In genomic region chr6:167937948-167938911, GRCh38 we compare ENCODE assay signal across 14 cellular contexts. TPM values are rescaled to one million over a fixed set of nuclear protein-coding genes. Genes with fewer than 3 reads are reported as not detected.
DNase-seq lines count a peak whose midpoint lies in the region; ATAC-seq, FAIRE-seq and TF ChIP-seq lines count a peak whose summit lies in the region.
"Had no signal": no experiment of that assay in that cellular context is flagged by ENCODE, and none has a peak within 500 bp of the region (broad histone marks: within the 10 kb centered on the region; RNA-seq: fewer than 3 reads in every experiment).

No MANE protein-coding gene starts in this region.

- H3K36me3 ChIP-seq in HepG2 (replicated peaks in 1 of 2; ENCODE audit: control insufficient read depth in 1 of 2, insufficient read depth in 2 of 2, low read length in 2 of 2) (peaks cover 19 to 53% of the 10 kb centered on the region in 2 experiments), right lobe of liver (peaks cover 0 to 10% (median 2%) of the 10 kb centered on the region in 4 donors), A673 (ENCODE audit: insufficient read depth, low read length, poor library complexity, severe bottlenecking) (peaks cover under 1% of the 10 kb centered on the region)

- H3K27ac Mint-ChIP-seq in WTC11: peak overlapping the region; percentile 86
- H3K27ac Mint-ChIP-seq: activated naive CD8-positive, alpha-beta T cell treated with anti-CD3 and anti-CD28 coated beads, Interleukin-2, amount 10 ng/mL, durations not matched to agents 7 days and 5 days had no signal

- no TSS peak for BruUV-seq in HepG2 (replicated peaks; lab: Mats Ljungman, UMichigan)
- no TSS peak for BruUV-seq in A673 (replicated peaks; lab: Mats Ljungman, UMichigan)

- 96% methylated on average over 5 of the region's 5 CpGs for WGBS in HepG2 (ENCODE audit: low lambda C conversion rate)
- 63% methylated on average over 5 of the region's 5 CpGs for WGBS in right lobe of liver (ENCODE audit: insufficient coverage, low coverage, low lambda C conversion rate, missing lambda C conversion rate)

- TF ChIP-seq POLR2A in HepG2 (IDR thresholded peaks at IDR 0.05; ENCODE audit: insufficient read depth in 1 of 2, low read depth in 2 of 2, low read length in 2 of 2) (no peak), right lobe of liver (IDR thresholded peaks at IDR 0.05) (no peak)

- H3K4me2 ChIP-seq in HepG2 (ENCODE audit: low read depth, low read length): no peak overlapping the region

- POLR2A ChIA-PET in HepG2 (lab: Yijun Ruan, JAX) (interaction anchor here (1.2 kb wide), 1 partner anchor 26 kb away, joined by 3 read pairs; no protein-coding TSS in a partner anchor), WTC11 (lab: Charles Lee) (interaction anchor here (0.6 kb wide), 1 partner anchor 33 kb away, joined by 3 read pairs; no protein-coding TSS in a partner anchor), A673 (lab: Charles Lee; ENCODE audit: low non-redundant PET) (no interaction called here)

- intact Hi-C loops in HepG2 (cut with micrococcal nuclease; ENCODE audit: unreplicated experiment): no loop called here
- intact Hi-C loops in right lobe of liver (cut with DNase I): no loop called here
- intact Hi-C loops in A673 (cut with micrococcal nuclease; ENCODE audit: unreplicated experiment): no loop called here

- no peaks in the 10 kb centered on the region for H3K9me3 Mint-ChIP-seq in WTC11
- H3K9me3 Mint-ChIP-seq: activated naive CD8-positive, alpha-beta T cell treated with anti-CD3 and anti-CD28 coated beads, Interleukin-2, amount 10 ng/mL, durations not matched to agents 7 days and 5 days had no signal

- H3K4me3 Mint-ChIP-seq in WTC11: no peak overlapping the region
- H3K4me3 Mint-ChIP-seq: activated naive CD8-positive, alpha-beta T cell treated with anti-CD3 and anti-CD28 coated beads, Interleukin-2, amount 10 ng/mL, durations not matched to agents 7 days and 5 days had no signal

- ATAC-seq in HepG2 (no peak), right lobe of liver (no peak), WTC11 (peak; percentile 67)

- no peaks in the 10 kb centered on the region for H3K9me3 ChIP-seq in HepG2 (ENCODE audit: low read length)
- no peaks in the 10 kb centered on the region for H3K9me3 ChIP-seq in right lobe of liver
- H3K9me3 ChIP-seq in A673 (ENCODE audit: low read depth, low read length, poor library complexity, severe bottlenecking): no peaks in the 10 kb centered on the region
- H3K9me3 ChIP-seq: sigmoid colon, tibial artery had no signal

- CTCF ChIA-PET in HepG2 (lab: Yijun Ruan, JAX; ENCODE audit: low intra/inter-chr PET ratio, low total read pairs) (no interaction called here), WTC11 (lab: Charles Lee) (no interaction called here), A673 (lab: Charles Lee) (no interaction called here)

- H2AFZ ChIP-seq in HepG2 (ENCODE audit: low read length): no peak overlapping the region

- H3K4me3 ChIP-seq in HepG2 (replicated peaks in 1 of 3; ENCODE audit: insufficient read depth in 1 of 3, low read depth in 2 of 3, low read length in 3 of 3) (no peak overlapping the region), right lobe of liver (no peak overlapping the region), A673 (ENCODE audit: low read depth, low read length, poor library complexity, severe bottlenecking) (no peak overlapping the region)
- H3K4me3 ChIP-seq: sigmoid colon, tibial artery had no signal

- no peak for TF ChIP-seq CTCF in HepG2 (CRISPR knock-in tag; IDR thresholded peaks at IDR 0.05)
- no peak for TF ChIP-seq CTCF in right lobe of liver (IDR thresholded peaks at IDR 0.05)
- no peak for TF ChIP-seq CTCF in WTC11 (IDR thresholded peaks at IDR 0.05)
- TF ChIP-seq CTCF in A673 (conservative IDR thresholded peaks at IDR 0.05; ENCODE audit: low read depth, low read length): no peak

- H3K27me3 ChIP-seq in HepG2 (ENCODE audit: control insufficient read depth in 1 of 2, insufficient read depth in 2 of 2, low read length in 2 of 2) (no peaks in the 10 kb centered on the region), right lobe of liver (no peaks in the 10 kb centered on the region), A673 (replicated peaks; ENCODE audit: insufficient read depth, low read depth, low read length, poor library complexity) (no peaks in the 10 kb centered on the region)
- H3K27me3 ChIP-seq: sigmoid colon, tibial artery had no signal

- TF ChIP-seq RAD21 in HepG2 (CRISPR knock-in tag; IDR thresholded peaks at IDR 0.05): no peak

- DNase-seq in HepG2 (ENCODE audit: low spot score) (no peak), right lobe of liver (no peak), WTC11 (ENCODE audit: low spot score) (no peak), kidney tubule cell (ENCODE audit: low spot score) (peak; percentile 95), A673 (ENCODE audit: low spot score) (no peak), D341Med (ENCODE audit: low spot score) (no peak), T-helper 9 cell (no peak)
- no peak for DNase-seq in stimulated activated CD4-positive, alpha-beta T cell treated with anti-CD3 and anti-CD28 coated beads, Interleukin-1b, Interleukin-23, amount 100 ng/mL, for 48 hours
- DNase-seq: activated naive CD8-positive, alpha-beta T cell treated with anti-CD3 and anti-CD28 coated beads, Interleukin-2, amount 10 ng/mL, durations not matched to agents 7 days and 5 days; cortex of kidney; NCI-H1694; sigmoid colon; tibial artery had no signal

- H3K36me3 Mint-ChIP-seq in WTC11: peaks cover 8% of the 10 kb centered on the region

- H4K20me1 ChIP-seq in HepG2 (ENCODE audit: insufficient read depth, low read length): no peaks in the 10 kb centered on the region

- peaks cover 22% of the 10 kb centered on the region for H3K79me2 ChIP-seq in HepG2 (ENCODE audit: insufficient read depth, low read length)

- H3K27ac ChIP-seq in HepG2 (ENCODE audit: extremely low read length, insufficient read depth, low read length) (no peak overlapping the region), right lobe of liver (no peak overlapping the region), A673 (ENCODE audit: low read depth, low read length, poor library complexity, severe bottlenecking) (no peak overlapping the region)
- H3K27ac ChIP-seq: sigmoid colon, tibial artery had no signal

- peaks cover 8% of the 10 kb centered on the region for H3K4me1 Mint-ChIP-seq in WTC11

- H3K9ac ChIP-seq in HepG2 (ENCODE audit: insufficient read depth, low read depth, low read length): no peak overlapping the region

- H3K27me3 Mint-ChIP-seq in WTC11 (ENCODE audit: low read depth): no peaks in the 10 kb centered on the region
- H3K27me3 Mint-ChIP-seq: activated naive CD8-positive, alpha-beta T cell treated with anti-CD3 and anti-CD28 coated beads, Interleukin-2, amount 10 ng/mL, durations not matched to agents 7 days and 5 days had no signal

- no peak for FAIRE-seq in HepG2 (lab: Jason Lieb, UNC)
- FAIRE-seq: frontal cortex had no signal

- TF ChIP-seq EP300 in HepG2 (IDR thresholded peaks at IDR 0.05; ENCODE audit: low read depth in 2 of 2, low read length in 2 of 2) (no peak), HepG2 (CRISPR knock-in tag; IDR thresholded peaks at IDR 0.05; ENCODE audit: borderline replicate concordance) (no peak)

- in situ Hi-C loops in HepG2 (cut with HindIII; ENCODE audit: extremely low pct_ligation_motif_present, low pct_unique_long_range_greater_than_20kb): no loop called here

- peaks cover 16% of the 10 kb centered on the region for H3K4me1 ChIP-seq in HepG2 (ENCODE audit: insufficient read depth, low read length)
- H3K4me1 ChIP-seq in right lobe of liver: peaks cover 0 to 22% (median 0%) of the 10 kb centered on the region in 4 donors
- H3K4me1 ChIP-seq in A673 (ENCODE audit: insufficient read depth, low read length, poor library complexity, severe bottlenecking): no peaks in the 10 kb centered on the region
- H3K4me1 ChIP-seq: sigmoid colon, tibial artery had no signal

TF ChIP-seq in WTC11, 78 proteins besides CTCF, POLR2A, EP300 and RAD21:
- no peak for TF ChIP-seq CBFB (CRISPR knock-in tag; IDR thresholded peaks at IDR 0.05; ENCODE audit: low read depth)
- no peak for TF ChIP-seq PRRX2 (CRISPR knock-in tag; IDR thresholded peaks at IDR 0.05)
- TF ChIP-seq, protein P1, sequence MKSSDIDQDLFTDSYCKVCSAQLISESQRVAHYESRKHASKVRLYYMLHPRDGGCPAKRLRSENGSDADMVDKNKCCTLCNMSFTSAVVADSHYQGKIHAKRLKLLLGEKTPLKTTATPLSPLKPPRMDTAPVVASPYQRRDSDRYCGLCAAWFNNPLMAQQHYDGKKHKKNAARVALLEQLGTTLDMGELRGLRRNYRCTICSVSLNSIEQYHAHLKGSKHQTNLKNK (CRISPR knock-in tag; IDR thresholded peaks at IDR 0.05): no peak

RNA-seq across cellular contexts. Expression of gene KIF25, which starts 59.2 kb away (rescaled TPM):
- not detected in 2 replicates for total RNA-seq in HepG2 (2016; rRNA removed; fragmentation: Illumina TruSeq; extraction: Trizol)
- not detected in 2 replicates for total RNA-seq in HepG2 (2016; cell fraction: cytosol; rRNA removed; fragmentation: Illumina TruSeq; extraction: Trizol; ENCODE audit: low read depth)
- not detected in 2 replicates for total RNA-seq in HepG2 (2016; cell fraction: insoluble cytoplasmic fraction; rRNA removed; fragmentation: Illumina TruSeq; extraction: Trizol)
- total RNA-seq in HepG2 (2016; cell fraction: membrane; rRNA removed; fragmentation: Illumina TruSeq; extraction: Trizol): not detected in 2 replicates
- not detected in 2 replicates for total RNA-seq in HepG2 (2016; cell fraction: nucleus; rRNA removed; fragmentation: Illumina TruSeq; extraction: Trizol)
- polyA plus RNA-seq in HepG2 (2011; rRNA removed): not detected in 2 replicates
- not detected in 2 replicates for polyA plus RNA-seq in HepG2 (2011; cell fraction: cytosol; rRNA removed)
- not detected in 2 replicates for polyA plus RNA-seq in HepG2 (2011; cell fraction: nucleus; rRNA removed)
- not detected in 2 replicates for polyA plus RNA-seq in HepG2 (2012)
- polyA plus RNA-seq in HepG2 (2016; cell fraction: cytosol; fragmentation: Illumina TruSeq; extraction: Trizol; ENCODE audit: low read depth): not detected in 2 replicates
- polyA plus RNA-seq in HepG2 (2016; cell fraction: insoluble cytoplasmic fraction; fragmentation: Illumina TruSeq; extraction: Trizol; ENCODE audit: low read depth): not detected in 2 replicates
- not detected in 2 replicates for polyA plus RNA-seq in HepG2 (2016; cell fraction: membrane; fragmentation: Illumina TruSeq; extraction: Trizol; ENCODE audit: low read depth)
- not detected in 2 replicates for polyA plus RNA-seq in HepG2 (2016; cell fraction: nucleus; fragmentation: Illumina TruSeq; extraction: Trizol; ENCODE audit: insufficient read depth, low read depth)
- not detected in 2 replicates for polyA minus RNA-seq in HepG2 (2011; rRNA and poly(A)+ RNA removed; ENCODE audit: low replicate concordance)
- not detected in 2 replicates for polyA minus RNA-seq in HepG2 (2011; cell fraction: cytosol; rRNA and poly(A)+ RNA removed)
- not detected in 2 replicates for polyA minus RNA-seq in HepG2 (2011; cell fraction: nucleus; rRNA and poly(A)+ RNA removed)
- under 1 TPM in 1 of 6 experiments, not detected in 5; 0.15 TPM for total RNA-seq in right lobe of liver
- total RNA-seq in WTC11 (2021): 0.28 to 1.1 TPM (median 0.71 TPM) in 3 replicates
- total RNA-seq in A673 (2021): 0.39 and 1.2 TPM in 2 replicates
- total RNA-seq: activated naive CD8-positive, alpha-beta T cell treated with anti-CD3 and anti-CD28 coated beads, Interleukin-2, amount 10 ng/mL, durations not matched to agents 7 days and 5 days had no signal
